9 cellular contexts compared by ENCODE assay signal in genomic region chr5:122156724-122157325, GRCh38. TPM values are rescaled to one million over a fixed set of nuclear protein-coding genes. Genes with fewer than 3 reads are reported as not detected.
A peak's percentile ranks its signal among the peaks of the same experiment; 100 is the strongest.
DNase-seq lines count a peak whose midpoint lies in the region; TF ChIP-seq lines count a peak whose summit lies in the region.
"Had no signal": no experiment of that assay in that cellular context is flagged by ENCODE, and none has a peak within 500 bp of the region (broad histone marks: within the 10 kb centered on the region; RNA-seq: fewer than 3 reads in every experiment).

No MANE protein-coding gene starts in this region.

- WGBS in H9 (ENCODE audit: extremely low coverage, insufficient read length, low lambda C conversion rate), result no CpG with 5 or more reads among the region's 1 CpG
- WGBS in iPS DF 6.9 (ENCODE audit: insufficient coverage, insufficient read length), result no CpG with 5 or more reads among the region's 1 CpG

- H2AK5ac ChIP-seq in H9 (ENCODE audit: insufficient read length, low read length), result no peak overlapping the region

- H3K79me2 ChIP-seq in H9 (ENCODE audit: insufficient read depth, low read length), result no peaks in the 10 kb centered on the region

- H3K23ac ChIP-seq in H9 (ENCODE audit: insufficient read length, low read depth, low read length), result no peak overlapping the region

- no peak overlapping the region for H3K14ac ChIP-seq in H9 (ENCODE audit: insufficient read depth, low read length)

- no peak overlapping the region for H2BK5ac ChIP-seq in H9 (ENCODE audit: insufficient read length, low read length)

- no peak overlapping the region for H3K9ac ChIP-seq in H9 (ENCODE audit: extremely low read depth, insufficient read length, low read length)

- no peaks in the 10 kb centered on the region for H3K9me3 Mint-ChIP-seq in H9
- no peaks in the 10 kb centered on the region for H3K9me3 Mint-ChIP-seq in CD4-positive, alpha-beta memory T cell
- H3K9me3 Mint-ChIP-seq: naive thymus-derived CD8-positive, alpha-beta T cell had no signal

- H3K4ac ChIP-seq in H9 (ENCODE audit: low read depth, low read length), result no peak overlapping the region

- no peaks in the 10 kb centered on the region for H3K36me3 ChIP-seq in iPS DF 6.9 (ENCODE audit: control insufficient read depth, insufficient read depth, low read length)
- no peaks in the 10 kb centered on the region for H3K36me3 ChIP-seq in CD4-positive, alpha-beta memory T cell (ENCODE audit: insufficient read depth, low read length)

- no peaks in the 10 kb centered on the region for H3K9me3 ChIP-seq in H9 (ENCODE audit: control insufficient read depth, low read depth, low read length)
- no peaks in the 10 kb centered on the region for H3K9me3 ChIP-seq in iPS DF 6.9 (ENCODE audit: control insufficient read depth, insufficient read depth, low read length)
- H3K9me3 ChIP-seq in CD4-positive, alpha-beta memory T cell (ENCODE audit: control insufficient read depth in 1 of 2, low read length in 2 of 2), result no peaks in the 10 kb centered on the region

- H3K27ac Mint-ChIP-seq in H9, result no peak overlapping the region
- H3K27ac Mint-ChIP-seq in CD4-positive, alpha-beta memory T cell, result no peak overlapping the region
- H3K27ac Mint-ChIP-seq: naive thymus-derived CD8-positive, alpha-beta T cell had no signal

- no peak overlapping the region for H3K4me3 ChIP-seq in iPS DF 6.9 (ENCODE audit: low read length)
- no peak overlapping the region for H3K4me3 ChIP-seq in CD4-positive, alpha-beta memory T cell (ENCODE audit: low read length in 2 of 2)

- H3K79me1 ChIP-seq in H9 (ENCODE audit: insufficient read depth, low read depth, low read length, poor library complexity, severe bottlenecking), result no peaks in the 10 kb centered on the region

- H4K5ac ChIP-seq in H9 (ENCODE audit: insufficient read length, low read depth, low read length), result no peak overlapping the region

- H4K20me1 ChIP-seq in H9 (ENCODE audit: control insufficient read depth, insufficient read depth, insufficient read length), result no peaks in the 10 kb centered on the region

- H2BK12ac ChIP-seq in H9 (ENCODE audit: insufficient read length, low read depth, low read length), result no peak overlapping the region

- H3K27me3 ChIP-seq in H9 (ENCODE audit: insufficient read depth, low read length) (no peaks in the 10 kb centered on the region), iPS DF 6.9 (ENCODE audit: control insufficient read depth, insufficient read depth, low read length) (no peaks in the 10 kb centered on the region)
- H3K27me3 ChIP-seq in CD4-positive, alpha-beta memory T cell (ENCODE audit: insufficient read depth, low read length), result no peaks in the 10 kb centered on the region

- H3K23me2 ChIP-seq in H9 (ENCODE audit: insufficient read length, low read depth, low read length, poor library complexity, severe bottlenecking), result no peaks in the 10 kb centered on the region

- POLR2A ChIA-PET in CD4-positive, alpha-beta memory T cell (lab: Charles Lee; ENCODE audit: partially characterized antibody), result no interaction called here

- H3K4me1 Mint-ChIP-seq in H9, result no peaks in the 10 kb centered on the region
- peaks cover 0 to 10% (median 4%) of the 10 kb centered on the region in 4 donors for H3K4me1 Mint-ChIP-seq in CD4-positive, alpha-beta memory T cell

- H3K4me1 ChIP-seq in H9 (ENCODE audit: insufficient read depth, low read length) (no peaks in the 10 kb centered on the region), iPS DF 6.9 (ENCODE audit: control insufficient read depth, insufficient read depth, low read length) (no peaks in the 10 kb centered on the region)
- H3K4me1 ChIP-seq in CD4-positive, alpha-beta memory T cell (ENCODE audit: insufficient read depth, low read length), result no peaks in the 10 kb centered on the region

- CTCF ChIA-PET in CD4-positive, alpha-beta memory T cell (lab: Charles Lee; ENCODE audit: partially characterized antibody), result interaction anchor here (0.7 kb wide), 1 partner anchor 55 kb away, joined by 3 read pairs; no protein-coding TSS in a partner anchor

- H3K56ac ChIP-seq in H9 (ENCODE audit: insufficient read length, low read depth, low read length), result no peak overlapping the region

- peak; percentile 55 for DNase-seq in AG20443 (ENCODE audit: low spot score)
- DNase-seq in H9, result no peak
- peak; percentile 36 for DNase-seq in SK-N-DZ (ENCODE audit: low spot score)
- peak; percentile 9 for DNase-seq in iPS DF 6.9 (ENCODE audit: low read depth, low spot score)
- DNase-seq in activated T-cell treated with anti-CD3 and anti-CD28 coated beads, Interleukin-2, amount 50 U/mL, for 48 hours, result no peak
- no peak for DNase-seq in stimulated activated CD4-positive, alpha-beta T cell treated with anti-CD3 and anti-CD28 coated beads, Interleukin-12 subunit alpha, Interleukin-12 subunit beta, amount 100 ng/mL, for 4 hours
- no peak for DNase-seq in CD4-positive, alpha-beta memory T cell
- DNase-seq in NCI-H1048 (lab: John Stamatoyannopoulos, UW), result no peak

- H3T11ph ChIP-seq in H9 (ENCODE audit: low read length), result no peak overlapping the region

- peak; percentile 67 for TF ChIP-seq CTCF in H9 (conservative IDR thresholded peaks at IDR 0.05)

- no peak overlapping the region for H3K4me2 ChIP-seq in H9 (ENCODE audit: insufficient read depth, insufficient read length, low read length)

- H3K27me3 Mint-ChIP-seq in H9 (ENCODE audit: low read depth), result no peaks in the 10 kb centered on the region; the same call in 1 of the 2 replicates
- no peaks in the 10 kb centered on the region for H3K27me3 Mint-ChIP-seq in CD4-positive, alpha-beta memory T cell

- no peak overlapping the region for H3K4me3 Mint-ChIP-seq in H9
- no peak overlapping the region for H3K4me3 Mint-ChIP-seq in CD4-positive, alpha-beta memory T cell
- H3K4me3 Mint-ChIP-seq: naive thymus-derived CD8-positive, alpha-beta T cell had no signal

- H3K27ac ChIP-seq in H9 (ENCODE audit: insufficient read length, low read depth, low read length), result no peak overlapping the region
- no peak overlapping the region for H3K27ac ChIP-seq in iPS DF 6.9 (ENCODE audit: low read length)
- no peak overlapping the region for H3K27ac ChIP-seq in CD4-positive, alpha-beta memory T cell (ENCODE audit: low read depth, low read length)

- no peak overlapping the region for H2BK15ac ChIP-seq in H9 (ENCODE audit: low read depth, low read length)

- no peak overlapping the region for H2AFZ ChIP-seq in H9 (ENCODE audit: low read length)

- intact Hi-C loops in CD4-positive, alpha-beta memory T cell (cut with micrococcal nuclease), result no loop called here

- H3K18ac ChIP-seq in H9 (ENCODE audit: insufficient read length, low read depth, low read length), result no peak overlapping the region

- H2BK20ac ChIP-seq in H9 (ENCODE audit: low read depth, low read length, poor library complexity, severe bottlenecking), result no peak overlapping the region

- H2BK120ac ChIP-seq in H9 (ENCODE audit: low read depth, low read length, poor library complexity, severe bottlenecking), result no peak overlapping the region

- no peak overlapping the region for H4K91ac ChIP-seq in H9 (ENCODE audit: insufficient read length, low read depth, low read length)

- no peak overlapping the region for H4K8ac ChIP-seq in H9 (replicated peaks; ENCODE audit: insufficient read length, low read depth, low read length)

- H3K36me3 Mint-ChIP-seq in H9 (ENCODE audit: insufficient read depth in 1 of 3, low read depth in 3 of 3), result no peaks in the 10 kb centered on the region; a peak in 1 of 7 replicates
- H3K36me3 Mint-ChIP-seq in CD4-positive, alpha-beta memory T cell, result no peaks in the 10 kb centered on the region
- H3K36me3 Mint-ChIP-seq: naive thymus-derived CD8-positive, alpha-beta T cell had no signal

RNA-seq across cellular contexts. Expression of gene ZNF474, which starts 27.5 kb away (rescaled TPM):
- not detected in 2 replicates for total RNA-seq in H9 (2021)
- not detected in 2 replicates for polyA plus RNA-seq in SK-N-DZ (2014; cell fraction: cytosol; rRNA removed)
- polyA plus RNA-seq in SK-N-DZ (2014; cell fraction: nucleus; rRNA removed), result 0.14 TPM in 1 of 2 replicates, not detected in the other
- total RNA-seq in CD4-positive, alpha-beta memory T cell, result under 1 TPM in 1 of 2 experiments, not detected in 1; 0.17 TPM
- under 1 TPM in 1 of 2 donors, not detected in 1; 0.30 TPM for polyA plus RNA-seq in CD4-positive, alpha-beta memory T cell
- polyA plus RNA-seq: naive thymus-derived CD8-positive, alpha-beta T cell had no signal

Comparison
In these comparisons a context has a peak if more than half of its experiments do, and no peak if none do; other contexts are left out.
1. DNase-seq: peak in AG20443 (single experiment), SK-N-DZ (single experiment) and iPS DF 6.9 (single experiment); none in H9 (single experiment), activated T-cell treated with anti-CD3 and anti-CD28 coated beads, Interleukin-2, amount 50 U/mL, for 48 hours (0 of 2), stimulated activated CD4-positive, alpha-beta T cell treated with anti-CD3 and anti-CD28 coated beads, Interleukin-12 subunit alpha, Interleukin-12 subunit beta, amount 100 ng/mL, for 4 hours (single experiment), CD4-positive, alpha-beta memory T cell (0 of 5) and NCI-H1048 (single experiment).